1 cellular context compared by ENCODE assay signal in genomic region chr15:82146990-82147461, GRCh38.
TF ChIP-seq lines count a peak whose summit lies in the region.

No MANE protein-coding gene starts in this region.

TF ChIP-seq in K562, 482 proteins besides CTCF, POLR2A, EP300 and RAD21 (continued from another document and continues in another):
- TF ChIP-seq HOMEZ (CRISPR knock-in tag; IDR thresholded peaks at IDR 0.05): no peak
- TF ChIP-seq YBX1 (IDR thresholded peaks at IDR 0.05): no peak
- peak; percentile 41 for TF ChIP-seq EP400 (IDR thresholded peaks at IDR 0.05)
- no peak for TF ChIP-seq CBFB (CRISPR knock-in tag; IDR thresholded peaks at IDR 0.05)
- peak; percentile 99 for TF ChIP-seq TAF9B (IDR thresholded peaks at IDR 0.05; ENCODE audit: partially characterized antibody)
- TF ChIP-seq E4F1 (CRISPR knock-in tag; IDR thresholded peaks at IDR 0.05; ENCODE audit: borderline replicate concordance): no peak
- no peak for TF ChIP-seq ZNF140 (CRISPR knock-in tag; IDR thresholded peaks at IDR 0.05)
- peak; percentile 87 for TF ChIP-seq ARID1B (IDR thresholded peaks at IDR 0.05)
- TF ChIP-seq BMI1 (IDR thresholded peaks at IDR 0.05; ENCODE audit: low read length): no peak
- TF ChIP-seq ATF4 (CRISPR knock-in tag; IDR thresholded peaks at IDR 0.05): no peak
- TF ChIP-seq ZNF184 (CRISPR knock-in tag; IDR thresholded peaks at IDR 0.05): no peak
- no peak for TF ChIP-seq ZNF23 (CRISPR knock-in tag; IDR thresholded peaks at IDR 0.05)
- TF ChIP-seq DNMT1 (IDR thresholded peaks at IDR 0.05): no peak
- TF ChIP-seq PCBP1 (IDR thresholded peaks at IDR 0.05; ENCODE audit: low read depth, low read length, poor library complexity, severe bottlenecking): no peak
- TF ChIP-seq ILF3 (IDR thresholded peaks at IDR 0.05; ENCODE audit: borderline replicate concordance): no peak
- TF ChIP-seq, protein P1, sequence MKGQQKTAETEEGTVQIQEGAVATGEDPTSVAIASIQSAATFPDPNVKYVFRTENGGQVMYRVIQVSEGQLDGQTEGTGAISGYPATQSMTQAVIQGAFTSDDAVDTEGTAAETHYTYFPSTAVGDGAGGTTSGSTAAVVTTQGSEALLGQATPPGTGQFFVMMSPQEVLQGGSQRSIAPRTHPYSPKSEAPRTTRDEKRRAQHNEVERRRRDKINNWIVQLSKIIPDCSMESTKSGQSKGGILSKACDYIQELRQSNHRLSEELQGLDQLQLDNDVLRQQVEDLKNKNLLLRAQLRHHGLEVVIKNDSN (CRISPR knock-in tag; IDR thresholded peaks at IDR 0.05): peak; percentile 62
- no peak for TF ChIP-seq ZNF239 (CRISPR knock-in tag; IDR thresholded peaks at IDR 0.05)
- TF ChIP-seq, protein P2, sequence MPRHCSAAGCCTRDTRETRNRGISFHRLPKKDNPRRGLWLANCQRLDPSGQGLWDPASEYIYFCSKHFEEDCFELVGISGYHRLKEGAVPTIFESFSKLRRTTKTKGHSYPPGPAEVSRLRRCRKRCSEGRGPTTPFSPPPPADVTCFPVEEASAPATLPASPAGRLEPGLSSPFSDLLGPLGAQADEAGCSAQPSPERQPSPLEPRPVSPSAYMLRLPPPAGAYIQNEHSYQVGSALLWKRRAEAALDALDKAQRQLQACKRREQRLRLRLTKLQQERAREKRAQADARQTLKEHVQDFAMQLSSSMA (CRISPR knock-in tag; IDR thresholded peaks at IDR 0.05): no peak
- TF ChIP-seq ZBTB33 (CRISPR knock-in tag; IDR thresholded peaks at IDR 0.05): no peak
- TF ChIP-seq CREB1 (IDR thresholded peaks at IDR 0.05): no peak
- no peak for TF ChIP-seq CREB1 (CRISPR knock-in tag; IDR thresholded peaks at IDR 0.05)
- no peak for TF ChIP-seq ZNF695 (CRISPR knock-in tag; IDR thresholded peaks at IDR 0.05)
- TF ChIP-seq SRSF1 (IDR thresholded peaks at IDR 0.05; ENCODE audit: low read depth, low read length): no peak
- no peak for TF ChIP-seq ZNF511 (CRISPR knock-in tag; IDR thresholded peaks at IDR 0.05)
- TF ChIP-seq ZNF134 (CRISPR knock-in tag; conservative IDR thresholded peaks at IDR 0.05): no peak
- TF ChIP-seq THRB (CRISPR knock-in tag; conservative IDR thresholded peaks at IDR 0.05): no peak
- no peak for TF ChIP-seq TAF15 (IDR thresholded peaks at IDR 0.05; ENCODE audit: low read depth, low read length)
- no peak for TF ChIP-seq SIN3B (IDR thresholded peaks at IDR 0.05; ENCODE audit: low read depth)
- TF ChIP-seq ARNT (IDR thresholded peaks at IDR 0.05): peak in 1 of 2 experiments; percentile 44; a peak in 1 of 4 replicates
- no peak for TF ChIP-seq E2F5 (CRISPR knock-in tag; IDR thresholded peaks at IDR 0.05)
- no peak for TF ChIP-seq POLR2AphosphoS5 (IDR thresholded peaks at IDR 0.05; ENCODE audit: control insufficient read depth, insufficient read depth, low read depth, low read length)
- TF ChIP-seq TAL1 (IDR thresholded peaks at IDR 0.05): no peak
- TF ChIP-seq NCOR1 (IDR thresholded peaks at IDR 0.05): peak; percentile 52; the same call in 1 of the 2 replicates
- no peak for TF ChIP-seq ZNF280B (CRISPR knock-in tag; IDR thresholded peaks at IDR 0.05)
- no peak for TF ChIP-seq NUFIP1 (IDR thresholded peaks at IDR 0.05; ENCODE audit: partially characterized antibody)
- TF ChIP-seq HDAC1 (IDR thresholded peaks at IDR 0.05): peak in 1 of 2 experiments; percentile 52; a peak in 1 of 4 replicates
- TF ChIP-seq POLR2H (tag; IDR thresholded peaks at IDR 0.05; ENCODE audit: low read depth): no peak
- peak; percentile 74; the same call in 1 of the 2 replicates for TF ChIP-seq ZEB2 (IDR thresholded peaks at IDR 0.05)
- TF ChIP-seq ZSCAN29 (IDR thresholded peaks at IDR 0.05): no peak
- TF ChIP-seq ZNF143 (CRISPR knock-in tag; IDR thresholded peaks at IDR 0.05): no peak
- TF ChIP-seq, protein P3, sequence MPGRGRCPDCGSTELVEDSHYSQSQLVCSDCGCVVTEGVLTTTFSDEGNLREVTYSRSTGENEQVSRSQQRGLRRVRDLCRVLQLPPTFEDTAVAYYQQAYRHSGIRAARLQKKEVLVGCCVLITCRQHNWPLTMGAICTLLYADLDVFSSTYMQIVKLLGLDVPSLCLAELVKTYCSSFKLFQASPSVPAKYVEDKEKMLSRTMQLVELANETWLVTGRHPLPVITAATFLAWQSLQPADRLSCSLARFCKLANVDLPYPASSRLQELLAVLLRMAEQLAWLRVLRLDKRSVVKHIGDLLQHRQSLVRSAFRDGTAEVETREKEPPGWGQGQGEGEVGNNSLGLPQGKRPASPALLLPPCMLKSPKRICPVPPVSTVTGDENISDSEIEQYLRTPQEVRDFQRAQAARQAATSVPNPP (IDR thresholded peaks at IDR 0.05; ENCODE audit: borderline replicate concordance, insufficient read depth, insufficient read length): no peak
- TF ChIP-seq ZNF280A (IDR thresholded peaks at IDR 0.05; ENCODE audit: low read depth, partially characterized antibody): no peak
- no peak for TF ChIP-seq CCAR2 (IDR thresholded peaks at IDR 0.05; ENCODE audit: low read depth, low read length)
- TF ChIP-seq SMAD3 (CRISPR knock-in tag; conservative IDR thresholded peaks at IDR 0.05): no peak
- no peak for TF ChIP-seq AFF4 (CRISPR knock-in tag; IDR thresholded peaks at IDR 0.05)
- TF ChIP-seq PHB2 (IDR thresholded peaks at IDR 0.05; ENCODE audit: low read depth): no peak
